Comparison of ENCODE assay signal across 20 cellular contexts in the genomic region with DNA sequence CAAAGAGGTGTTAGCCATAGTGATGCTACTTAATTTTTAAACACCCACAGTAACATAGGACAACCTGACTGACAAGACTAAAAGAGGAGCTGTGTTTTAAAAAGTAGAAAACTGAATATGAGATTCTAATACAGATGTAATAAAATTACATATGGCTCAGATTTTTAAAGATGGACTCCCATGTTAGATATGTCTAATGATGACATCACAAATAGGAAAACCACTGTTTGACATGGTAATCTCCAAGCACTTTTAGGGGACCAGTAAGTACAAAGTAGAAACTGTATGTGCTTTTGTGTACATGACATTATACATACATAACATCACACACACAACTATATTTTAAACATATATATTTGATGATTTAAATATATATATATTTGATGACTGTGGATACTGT. TPM values are rescaled to one million over a fixed set of nuclear protein-coding genes. Genes with fewer than 3 reads are reported as not detected.
A peak's percentile ranks its signal among the peaks of the same experiment; 100 is the strongest.
DNase-seq lines count a peak whose midpoint lies in the region; ATAC-seq, FAIRE-seq and TF ChIP-seq lines count a peak whose summit lies in the region.
"Had no signal": no experiment of that assay in that cellular context is flagged by ENCODE, and none has a peak within 500 bp of the region (broad histone marks: within the 10 kb centered on the region; RNA-seq: fewer than 3 reads in every experiment).

No MANE protein-coding gene starts in this region.

- H3K27ac ChIP-seq in GM23338 (ENCODE audit: low read depth) (peak overlapping the region; percentile 18; the same call in 1 of the 2 replicates), esophagus muscularis mucosa (replicated peaks in 1 of 4) (peak overlapping the region; percentile 68 to 77 (median 74))
- H3K27ac ChIP-seq: BLaER1, C4-2B had no signal

- no peak for TF ChIP-seq POLR2A in esophagus muscularis mucosa (IDR thresholded peaks at IDR 0.05; ENCODE audit: low read depth)

- DNase-seq in GM23338 (ENCODE audit: low spot score) (no peak), esophagus muscularis mucosa (ENCODE audit: extremely low spot score) (no peak), type B pancreatic cell (ENCODE audit: extremely low spot score, unreplicated experiment) (no peak), GM10248 (ENCODE audit: extremely low spot score) (no peak)
- DNase-seq in central memory CD4-positive, alpha-beta T cell = no peak
- no peak for DNase-seq in activated CD4-positive, alpha-beta memory T cell treated with anti-CD3 and anti-CD28 coated beads, Interleukin-2, amount 10 ng/mL, durations not matched to agents 7 days and 5 days
- DNase-seq: 8988T; Caco-2; CD4-positive, CD25-positive, alpha-beta regulatory T cell; CD8-positive, alpha-beta T cell; DND-41; GOT3 had no signal

- CTCF ChIA-PET in GM10248 (lab: Yijun Ruan, JAX) = interaction anchor here (1.2 to 2.1 kb wide), 3 partner anchors 11 to 26 kb away, joined by 3 to 5 read pairs (median 4); no protein-coding TSS in a partner anchor
- CTCF ChIA-PET in activated CD4-positive, alpha-beta memory T cell treated with anti-CD3 and anti-CD28 coated beads, Interleukin-2, amount 10 ng/mL, durations not matched to agents 7 days and 5 days (lab: Charles Lee) = interaction anchor here (1.0 kb wide), 1 partner anchor 12 kb away, joined by 3 read pairs; no protein-coding TSS in a partner anchor

- H3K27ac Mint-ChIP-seq in GM23338 (0 out of 2 replicates have a peak overlapping the region, but pooled peaks have one; percentile 55), type B pancreatic cell (peak overlapping the region; percentile 32)
- H3K27ac Mint-ChIP-seq in activated CD4-positive, alpha-beta memory T cell treated with anti-CD3 and anti-CD28 coated beads, Interleukin-2, amount 10 ng/mL, durations not matched to agents 7 days and 5 days = no peak overlapping the region
- H3K27ac Mint-ChIP-seq: B cell; CD4-positive, CD25-positive, alpha-beta regulatory T cell; CD8-positive, alpha-beta T cell had no signal

- H3K4me1 ChIP-seq in GM23338 (ENCODE audit: insufficient read depth) = peaks cover 87% of the 10 kb centered on the region
- H3K4me1 ChIP-seq in esophagus muscularis mucosa = peaks cover 69 to 100% (median 98%) of the 10 kb centered on the region in 4 donors
- H3K4me1 ChIP-seq: BLaER1 had no signal

- no peaks in the 10 kb centered on the region for H3K9me2 ChIP-seq in GM23338 (ENCODE audit: insufficient read depth)

- no peak for ATAC-seq in GM23338
- ATAC-seq: CD8-positive, alpha-beta T cell; GM12878 had no signal

- no peaks in the 10 kb centered on the region for H3K36me3 ChIP-seq in GM23338 (ENCODE audit: insufficient read depth)
- H3K36me3 ChIP-seq in esophagus muscularis mucosa = no peaks in the 10 kb centered on the region
- H3K36me3 ChIP-seq: BLaER1, HAP-1 had no signal

- H3K9me3 Mint-ChIP-seq in GM23338 (no peaks in the 10 kb centered on the region), type B pancreatic cell (no peaks in the 10 kb centered on the region)
- H3K9me3 Mint-ChIP-seq in activated CD4-positive, alpha-beta memory T cell treated with anti-CD3 and anti-CD28 coated beads, Interleukin-2, amount 10 ng/mL, durations not matched to agents 7 days and 5 days = no peaks in the 10 kb centered on the region
- H3K9me3 Mint-ChIP-seq: CD4-positive, CD25-positive, alpha-beta regulatory T cell; CD8-positive, alpha-beta T cell had no signal

- H3K4me3 Mint-ChIP-seq in GM23338 (no peak overlapping the region; the same call in 2 of the 3 replicates), type B pancreatic cell (no peak overlapping the region)
- no peak overlapping the region for H3K4me3 Mint-ChIP-seq in activated CD4-positive, alpha-beta memory T cell treated with anti-CD3 and anti-CD28 coated beads, Interleukin-2, amount 10 ng/mL, durations not matched to agents 7 days and 5 days
- H3K4me3 Mint-ChIP-seq: B cell; CD4-positive, CD25-positive, alpha-beta regulatory T cell; CD8-positive, alpha-beta T cell had no signal

- peak overlapping the region; percentile 55; the same call in 1 of the 2 replicates for H3K4me2 ChIP-seq in GM23338
- H3K4me2 ChIP-seq: BLaER1 had no signal

- POLR2A ChIA-PET in GM10248 (lab: Yijun Ruan, JAX) = no interaction called here
- POLR2A ChIA-PET in activated CD4-positive, alpha-beta memory T cell treated with anti-CD3 and anti-CD28 coated beads, Interleukin-2, amount 10 ng/mL, durations not matched to agents 7 days and 5 days (lab: Charles Lee) = no interaction called here

- no peaks in the 10 kb centered on the region for H3F3A ChIP-seq in GM23338 (replicated peaks; ENCODE audit: low read depth)

- H3K27me3 ChIP-seq in GM23338 (ENCODE audit: insufficient read depth) = no peaks in the 10 kb centered on the region
- H3K27me3 ChIP-seq in esophagus muscularis mucosa = no peaks in the 10 kb centered on the region
- H3K27me3 ChIP-seq: BLaER1 had no signal

- intact Hi-C loops in esophagus muscularis mucosa (cut with DNase I) = no loop called here

- H3K79me2 ChIP-seq in GM23338 (replicated peaks; ENCODE audit: insufficient read depth) = peaks cover 100% of the 10 kb centered on the region

- FAIRE-seq in A204.1 (lab: Jason Lieb, UNC) = peak; percentile 23
- FAIRE-seq: G401.6, GM12878, H54 had no signal

- no peaks in the 10 kb centered on the region for H3K36me3 Mint-ChIP-seq in GM23338 (ENCODE audit: low read depth)
- H3K36me3 Mint-ChIP-seq in type B pancreatic cell = no peaks in the 10 kb centered on the region
- H3K36me3 Mint-ChIP-seq in activated CD4-positive, alpha-beta memory T cell treated with anti-CD3 and anti-CD28 coated beads, Interleukin-2, amount 10 ng/mL, durations not matched to agents 7 days and 5 days (ENCODE audit: low read depth) = no peaks in the 10 kb centered on the region
- H3K36me3 Mint-ChIP-seq: CD4-positive, CD25-positive, alpha-beta regulatory T cell had no signal

- H4K20me1 ChIP-seq in GM23338 (replicated peaks; ENCODE audit: insufficient read depth) = peaks cover 5% of the 10 kb centered on the region; the same call in 1 of the 2 replicates

- peaks cover 92% of the 10 kb centered on the region for H3K4me1 Mint-ChIP-seq in GM23338
- peaks cover 79% of the 10 kb centered on the region for H3K4me1 Mint-ChIP-seq in type B pancreatic cell (ENCODE audit: unreplicated experiment)
- H3K4me1 Mint-ChIP-seq in activated CD4-positive, alpha-beta memory T cell treated with anti-CD3 and anti-CD28 coated beads, Interleukin-2, amount 10 ng/mL, durations not matched to agents 7 days and 5 days = peaks cover 35% of the 10 kb centered on the region

- H2AFZ ChIP-seq in GM23338 = no peak overlapping the region

- TF ChIP-seq CTCF in GM23338 (conservative IDR thresholded peaks at IDR 0.05; ENCODE audit: low read depth in 2 of 2) (no peak), esophagus muscularis mucosa (IDR thresholded peaks at IDR 0.05) (no peak), type B pancreatic cell (conservative IDR thresholded peaks at IDR 0.05) (no peak), GM10248 (IDR thresholded peaks at IDR 0.05; ENCODE audit: control extremely low read depth, extremely low read depth, low read depth, missing control alignments) (no peak)

- TF ChIP-seq EP300 in esophagus muscularis mucosa (IDR thresholded peaks at IDR 0.05) = no peak

- H3K4me3 ChIP-seq in GM23338 (no peak overlapping the region), esophagus muscularis mucosa (no peak overlapping the region)
- H3K4me3 ChIP-seq: BLaER1, GM12878, HAP-1 had no signal

- H3K27me3 Mint-ChIP-seq in GM23338 (ENCODE audit: insufficient read depth, low read depth, poor library complexity) (peaks cover 4% of the 10 kb centered on the region), type B pancreatic cell (no peaks in the 10 kb centered on the region)
- no peaks in the 10 kb centered on the region for H3K27me3 Mint-ChIP-seq in activated CD4-positive, alpha-beta memory T cell treated with anti-CD3 and anti-CD28 coated beads, Interleukin-2, amount 10 ng/mL, durations not matched to agents 7 days and 5 days
- H3K27me3 Mint-ChIP-seq: B cell; CD4-positive, CD25-positive, alpha-beta regulatory T cell had no signal

- H3K9me3 ChIP-seq in esophagus muscularis mucosa = no peaks in the 10 kb centered on the region
- H3K9me3 ChIP-seq: BLaER1, Caco-2, HAP-1 had no signal

TF ChIP-seq in GM23338, 12 proteins besides CTCF, POLR2A, EP300 and RAD21:
- TF ChIP-seq EZH2phosphoT487 (IDR thresholded peaks at IDR 0.05; ENCODE audit: unreplicated experiment) = no peak

RNA-seq across cellular contexts. Expression of a gene that starts 16.8 kb away (rescaled TPM):
- total RNA-seq in GM23338 (2014; rRNA removed; shearing (Covaris generic)) = 40.3 and 71.4 TPM in 2 replicates
- 13.3 and 16.9 TPM in 2 replicates for polyA plus RNA-seq in GM23338 (2016; fragmentation: Nextera tagmentation; extraction: Ambion mirVana)
- total RNA-seq in esophagus muscularis mucosa = 10 to 100 TPM; 57.7 to 70.8 (median 64.6) TPM
- 54.6 and 123 TPM in 2 replicates for total RNA-seq in type B pancreatic cell (ENCODE audit: low replicate concordance)
- 10 to 100 TPM; 29.1 to 30.6 TPM for total RNA-seq in activated CD4-positive, alpha-beta memory T cell treated with anti-CD3 and anti-CD28 coated beads, Interleukin-2, amount 10 ng/mL, durations not matched to agents 7 days and 5 days
